Comparison of ENCODE assay signal across 1 cellular context in the genomic region with DNA sequence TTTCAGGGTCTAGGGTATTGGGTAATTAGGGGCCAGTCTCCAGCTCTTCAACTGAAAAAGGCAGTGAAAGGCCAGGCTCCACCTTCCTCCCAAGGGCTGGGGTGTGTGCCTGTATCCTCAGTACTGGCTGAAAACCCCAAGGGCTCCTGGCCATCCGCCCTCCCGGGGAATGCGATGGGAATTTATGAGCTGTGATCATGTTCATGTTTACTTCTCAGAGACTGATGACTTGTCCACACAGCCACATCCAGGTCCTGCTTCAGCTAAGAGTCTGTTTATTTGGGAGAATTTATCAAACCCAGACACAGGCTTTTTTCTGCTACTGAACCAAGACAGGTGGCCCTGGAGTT.
TF ChIP-seq lines count a peak whose summit lies in the region.

No MANE protein-coding gene starts in this region.

TF ChIP-seq in HEK293, 187 proteins besides CTCF, POLR2A, EP300 and RAD21:
- TF ChIP-seq SP3 (tag by site-specific recombination; IDR thresholded peaks at IDR 0.05) (no peak), KLF1 (tag by site-specific recombination; IDR thresholded peaks at IDR 0.05) (peak; percentile 91), ZNF701 (tag by site-specific recombination; IDR thresholded peaks at IDR 0.05) (no peak), ZFHX2 (tag by site-specific recombination; conservative IDR thresholded peaks at IDR 0.05) (no peak), ZNF623 (tag by site-specific recombination; IDR thresholded peaks at IDR 0.05) (no peak), ZNF274 (IDR thresholded peaks at IDR 0.05; ENCODE audit: low read length) (no peak), ZNF274 (tag by site-specific recombination; IDR thresholded peaks at IDR 0.05; ENCODE audit: borderline replicate concordance) (no peak), KLF8 (tag by site-specific recombination; IDR thresholded peaks at IDR 0.05) (no peak)
